ENCODE assay signal across 21 cellular contexts in genomic region chr11:85766801-85767200, GRCh38. TPM values are rescaled to one million over a fixed set of nuclear protein-coding genes. Genes with fewer than 3 reads are reported as not detected.
DNase-seq lines count a peak whose midpoint lies in the region; ATAC-seq and TF ChIP-seq lines count a peak whose summit lies in the region.
"Had no signal": no experiment of that assay in that cellular context is flagged by ENCODE, and none has a peak within 500 bp of the region (broad histone marks: within the 10 kb centered on the region; RNA-seq: fewer than 3 reads in every experiment).

No MANE protein-coding gene starts in this region.

- H3K27ac ChIP-seq in trophoblast cell (ENCODE audit: low read depth, low read length) (no peak overlapping the region), neural progenitor cell (no peak overlapping the region)
- H3K27ac ChIP-seq: KMS-11, transverse colon had no signal

- H2BK12ac ChIP-seq in trophoblast cell (ENCODE audit: low read length): no peak overlapping the region

- no peaks in the 10 kb centered on the region for H3K79me2 ChIP-seq in trophoblast cell (ENCODE audit: control insufficient read depth, insufficient read depth, low read length, poor library complexity)
- no peaks in the 10 kb centered on the region for H3K79me2 ChIP-seq in neural progenitor cell (ENCODE audit: low read depth)

- H3K36me3 Mint-ChIP-seq in HFFc6 (ENCODE audit: low read depth) (peaks cover 9% of the 10 kb centered on the region; the same call in 1 of the 2 replicates), immature natural killer cell (peaks cover 27 to 34% (median 29%) of the 10 kb centered on the region in 3 donors), neural progenitor cell (no peaks in the 10 kb centered on the region)
- H3K36me3 Mint-ChIP-seq: CD14-positive monocyte had no signal

- H3K27me3 ChIP-seq in trophoblast cell (ENCODE audit: insufficient read depth, low read length) (no peaks in the 10 kb centered on the region), neural progenitor cell (no peaks in the 10 kb centered on the region)
- H3K27me3 ChIP-seq: transverse colon had no signal

- no peak overlapping the region for H3K14ac ChIP-seq in trophoblast cell (ENCODE audit: low read length)

- H3K18ac ChIP-seq in trophoblast cell (ENCODE audit: low read length): no peak overlapping the region

- no peak for ATAC-seq in HG02588 (IDR thresholded peaks at IDR 0.05; ENCODE audit: unreplicated experiment)
- ATAC-seq: left cardiac atrium had no signal

- no peak overlapping the region for H2AK5ac ChIP-seq in trophoblast cell (ENCODE audit: low read length)

- H2BK120ac ChIP-seq in trophoblast cell (ENCODE audit: insufficient read depth, low read length, poor library complexity): no peak overlapping the region

- DNase-seq in AG08395 (ENCODE audit: low spot score): peak; percentile 63
- DNase-seq in HFFc6: peak; percentile 12
- no peak for DNase-seq in immature natural killer cell
- DNase-seq in trophoblast cell: peak; percentile 15 to 65
- DNase-seq in neural progenitor cell (ENCODE audit: low spot score): no peak
- no peak for DNase-seq in medulla oblongata (ENCODE audit: extremely low spot score)
- DNase-seq in H4 (ENCODE audit: low spot score): no peak
- DNase-seq: activated CD4-positive, alpha-beta T cell treated with anti-CD3 and anti-CD28 coated beads for 1 hour; activated naive CD4-positive, alpha-beta T cell treated with anti-CD3 and anti-CD28 coated beads, Interleukin-2, amount 10 ng/mL, durations not matched to agents 7 days and 5 days; activated T-cell treated with anti-CD3 and anti-CD28 coated beads, Interleukin-2, amount 50 U/mL, for 48 hours; erythroblast; left cardiac atrium; NCI-H524; transverse colon had no signal

- H3K4me1 Mint-ChIP-seq in HFFc6 (ENCODE audit: low read depth) (peaks cover 22% of the 10 kb centered on the region), immature natural killer cell (peaks cover 92 to 98% of the 10 kb centered on the region in 2 donors), neural progenitor cell (no peaks in the 10 kb centered on the region)

- H3F3A ChIP-seq in neural progenitor cell (ENCODE audit: low read depth): no peaks in the 10 kb centered on the region

- no peak overlapping the region for H2BK5ac ChIP-seq in trophoblast cell (ENCODE audit: low read depth, low read length, poor library complexity)

- H4K8ac ChIP-seq in trophoblast cell (ENCODE audit: low read depth, low read length): no peak overlapping the region

- no peak overlapping the region for H3K4ac ChIP-seq in trophoblast cell (ENCODE audit: low read depth, low read length)

- H3K27ac Mint-ChIP-seq in HFFc6: no peak overlapping the region; the same call in 1 of the 2 replicates
- H3K27ac Mint-ChIP-seq in immature natural killer cell: peak overlapping the region; percentile 10 to 77 (median 58)
- no peak overlapping the region for H3K27ac Mint-ChIP-seq in neural progenitor cell
- H3K27ac Mint-ChIP-seq: activated naive CD4-positive, alpha-beta T cell treated with anti-CD3 and anti-CD28 coated beads, Interleukin-2, amount 10 ng/mL, durations not matched to agents 7 days and 5 days; CD14-positive monocyte had no signal

- H4K20me1 ChIP-seq in neural progenitor cell (ENCODE audit: low read depth): no peaks in the 10 kb centered on the region

- H2AFZ ChIP-seq in trophoblast cell (ENCODE audit: insufficient read depth, low read length, poor library complexity) (no peak overlapping the region), neural progenitor cell (replicated peaks) (no peak overlapping the region)

- H3K4me3 Mint-ChIP-seq in HFFc6: no peak overlapping the region
- H3K4me3 Mint-ChIP-seq in immature natural killer cell: no peak overlapping the region
- H3K4me3 Mint-ChIP-seq in neural progenitor cell: no peak overlapping the region
- H3K4me3 Mint-ChIP-seq: activated naive CD4-positive, alpha-beta T cell treated with anti-CD3 and anti-CD28 coated beads, Interleukin-2, amount 10 ng/mL, durations not matched to agents 7 days and 5 days; CD14-positive monocyte; central memory CD8-positive, alpha-beta T cell; neural crest cell; stimulated activated naive CD8-positive, alpha-beta T cell treated with anti-CD3 and anti-CD28 coated beads, Interleukin-15, Interleukin-2, amounts not matched to agents 100 ng/mL and 50 ng/mL, for 24 hours had no signal

- H4K91ac ChIP-seq in trophoblast cell (ENCODE audit: low read depth, low read length): no peak overlapping the region

- H3K4me2 ChIP-seq in trophoblast cell (ENCODE audit: low read length) (no peak overlapping the region), neural progenitor cell (no peak overlapping the region)
- H3K4me2 ChIP-seq: KMS-11 had no signal

- H3K9me3 ChIP-seq in trophoblast cell (ENCODE audit: insufficient read depth, low read depth, low read length) (peaks cover 3% of the 10 kb centered on the region), neural progenitor cell (ENCODE audit: low read depth) (no peaks in the 10 kb centered on the region)
- H3K9me3 ChIP-seq: HAP-1, transverse colon had no signal

- H3K23ac ChIP-seq in trophoblast cell (ENCODE audit: low read length): no peak overlapping the region

- H3K36me3 ChIP-seq in trophoblast cell (ENCODE audit: control insufficient read depth in 1 of 2, insufficient read depth in 2 of 2, low read length in 2 of 2) (no peaks in the 10 kb centered on the region), neural progenitor cell (no peaks in the 10 kb centered on the region)
- H3K36me3 ChIP-seq: HAP-1, transverse colon had no signal

- H3K4me3 ChIP-seq in trophoblast cell (ENCODE audit: low read depth, low read length) (no peak overlapping the region), neural progenitor cell (no peak overlapping the region)
- H3K4me3 ChIP-seq: HAP-1, transverse colon had no signal

- WGBS in trophoblast cell (ENCODE audit: extremely low coverage, insufficient coverage, insufficient read length): no CpG with 5 or more reads among the region's 3 CpGs

- H3K27me3 Mint-ChIP-seq in HFFc6 (ENCODE audit: insufficient read depth) (peaks cover 5% of the 10 kb centered on the region; the same call in 1 of the 2 replicates), immature natural killer cell (ENCODE audit: low read depth in 3 of 3) (peaks cover 0 to 5% (median 3%) of the 10 kb centered on the region in 3 donors), neural progenitor cell (ENCODE audit: insufficient read depth, low read depth) (peaks cover 2% of the 10 kb centered on the region)
- H3K27me3 Mint-ChIP-seq: activated naive CD4-positive, alpha-beta T cell treated with anti-CD3 and anti-CD28 coated beads, Interleukin-2, amount 10 ng/mL, durations not matched to agents 7 days and 5 days; central memory CD8-positive, alpha-beta T cell; stimulated activated naive CD8-positive, alpha-beta T cell treated with anti-CD3 and anti-CD28 coated beads, Interleukin-15, Interleukin-2, amounts not matched to agents 100 ng/mL and 50 ng/mL, for 24 hours had no signal

- TF ChIP-seq CTCF in HFFc6 (IDR thresholded peaks at IDR 0.05): no peak
- no peak for TF ChIP-seq CTCF in neural progenitor cell (IDR thresholded peaks at IDR 0.05)

- H3K9me3 Mint-ChIP-seq in HFFc6: peaks cover 7% of the 10 kb centered on the region
- H3K9me3 Mint-ChIP-seq in immature natural killer cell: no peaks in the 10 kb centered on the region
- H3K9me3 Mint-ChIP-seq in neural progenitor cell: peaks cover 6% of the 10 kb centered on the region
- H3K9me3 Mint-ChIP-seq: central memory CD8-positive, alpha-beta T cell; stimulated activated naive CD8-positive, alpha-beta T cell treated with anti-CD3 and anti-CD28 coated beads, Interleukin-15, Interleukin-2, amounts not matched to agents 100 ng/mL and 50 ng/mL, for 24 hours had no signal

- H4K12ac ChIP-seq in trophoblast cell (ENCODE audit: low read depth, low read length): no peak overlapping the region

- H3K9ac ChIP-seq in trophoblast cell (ENCODE audit: low read length) (no peak overlapping the region), neural progenitor cell (no peak overlapping the region)
- H3K9ac ChIP-seq: KMS-11 had no signal

- H3K79me1 ChIP-seq in trophoblast cell (ENCODE audit: low read length): no peaks in the 10 kb centered on the region

- no peaks in the 10 kb centered on the region for H3K4me1 ChIP-seq in trophoblast cell (ENCODE audit: control insufficient read depth in 1 of 2, insufficient read depth in 2 of 2, low read length in 2 of 2)
- no peaks in the 10 kb centered on the region for H3K4me1 ChIP-seq in neural progenitor cell
- H3K4me1 ChIP-seq: HAP-1 had no signal

RNA-seq across cellular contexts. Expression of gene SYTL2, which starts 44.1 kb away (rescaled TPM):
- 10 to 100 TPM; 23.2 to 39.5 (median 27.4) TPM for total RNA-seq in HFFc6 (2021; fragmentation: NEBNext Ultra II Directional; extraction: Animal tissue kit (Norgen Biotek cat#: 25700))
- polyA plus RNA-seq in immature natural killer cell: 10 to 100 TPM; 26.1 to 67.0 (median 33.3) TPM
- 4.1 and 4.5 TPM in 2 replicates for polyA plus RNA-seq in trophoblast cell (2013)
- 26.4 and 34.1 TPM in 2 replicates for total RNA-seq in neural progenitor cell (ENCODE audit: low replicate concordance)
- total RNA-seq in H4 (2014; rRNA removed; shearing (Covaris generic)): 56.5 and 61.4 TPM in 2 replicates

Comparison
In these comparisons a context has a peak if more than half of its experiments do, and no peak if none do; other contexts are left out.
1. DNase-seq: peak in AG08395 (single experiment), HFFc6 (single experiment) and trophoblast cell (2 of 2); none in immature natural killer cell (0 of 3), neural progenitor cell (single experiment), medulla oblongata (single experiment) and H4 (single experiment).
2. H3K27ac Mint-ChIP-seq: peak in immature natural killer cell (6 of 6); none in HFFc6 (single experiment) and neural progenitor cell (single experiment).